1 cellular context compared by ENCODE assay signal in the genomic region with DNA sequence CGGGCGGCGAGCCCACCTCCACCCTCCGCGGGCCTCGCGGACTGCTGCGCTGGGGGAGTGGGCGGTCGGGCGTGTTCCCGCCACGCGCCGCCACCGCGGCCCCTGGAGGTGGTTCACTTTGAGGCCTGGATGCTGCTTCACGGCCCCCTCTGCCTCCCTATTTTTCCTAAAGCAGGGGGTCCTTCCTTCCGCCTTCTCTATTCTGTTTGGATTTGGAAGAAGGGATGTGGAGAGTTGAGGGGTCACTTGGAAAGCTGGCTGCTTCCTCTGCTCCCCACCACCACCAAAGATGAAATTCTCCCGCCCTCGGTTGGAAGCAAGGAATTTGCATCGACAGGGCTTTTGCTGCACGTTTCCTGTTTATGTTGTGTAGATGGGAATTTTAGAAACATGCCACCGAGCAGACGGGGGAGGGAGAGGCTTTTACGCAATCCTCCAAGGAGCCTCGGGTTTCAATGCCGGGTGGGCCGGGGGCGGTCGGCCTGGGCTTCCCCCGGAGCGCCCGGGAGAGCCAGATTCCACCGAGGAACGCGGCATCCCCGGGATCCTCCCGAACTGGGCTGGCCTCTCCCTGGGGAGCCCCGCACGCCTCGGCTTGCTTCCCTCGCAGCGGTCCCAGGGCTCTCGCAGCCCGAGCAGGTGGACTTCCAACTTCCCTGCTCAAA.
A peak's percentile ranks its signal among the peaks of the same experiment; 100 is the strongest.
TF ChIP-seq lines count a peak whose summit lies in the region.

No MANE protein-coding gene starts in this region.

TF ChIP-seq in HepG2, 621 proteins besides CTCF, POLR2A, EP300 and RAD21 (continued from another document and continues in another):
- TF ChIP-seq, protein P1, sequence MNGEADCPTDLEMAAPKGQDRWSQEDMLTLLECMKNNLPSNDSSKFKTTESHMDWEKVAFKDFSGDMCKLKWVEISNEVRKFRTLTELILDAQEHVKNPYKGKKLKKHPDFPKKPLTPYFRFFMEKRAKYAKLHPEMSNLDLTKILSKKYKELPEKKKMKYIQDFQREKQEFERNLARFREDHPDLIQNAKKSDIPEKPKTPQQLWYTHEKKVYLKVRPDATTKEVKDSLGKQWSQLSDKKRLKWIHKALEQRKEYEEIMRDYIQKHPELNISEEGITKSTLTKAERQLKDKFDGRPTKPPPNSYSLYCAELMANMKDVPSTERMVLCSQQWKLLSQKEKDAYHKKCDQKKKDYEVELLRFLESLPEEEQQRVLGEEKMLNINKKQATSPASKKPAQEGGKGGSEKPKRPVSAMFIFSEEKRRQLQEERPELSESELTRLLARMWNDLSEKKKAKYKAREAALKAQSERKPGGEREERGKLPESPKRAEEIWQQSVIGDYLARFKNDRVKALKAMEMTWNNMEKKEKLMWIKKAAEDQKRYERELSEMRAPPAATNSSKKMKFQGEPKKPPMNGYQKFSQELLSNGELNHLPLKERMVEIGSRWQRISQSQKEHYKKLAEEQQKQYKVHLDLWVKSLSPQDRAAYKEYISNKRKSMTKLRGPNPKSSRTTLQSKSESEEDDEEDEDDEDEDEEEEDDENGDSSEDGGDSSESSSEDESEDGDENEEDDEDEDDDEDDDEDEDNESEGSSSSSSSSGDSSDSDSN (CRISPR knock-in tag; IDR thresholded peaks at IDR 0.05) = peak; percentile 69
- peak; percentile 21 for TF ChIP-seq AGO1 (IDR thresholded peaks at IDR 0.05; ENCODE audit: low read depth, low read length, poor library complexity, severe bottlenecking)
- TF ChIP-seq, protein P2, sequence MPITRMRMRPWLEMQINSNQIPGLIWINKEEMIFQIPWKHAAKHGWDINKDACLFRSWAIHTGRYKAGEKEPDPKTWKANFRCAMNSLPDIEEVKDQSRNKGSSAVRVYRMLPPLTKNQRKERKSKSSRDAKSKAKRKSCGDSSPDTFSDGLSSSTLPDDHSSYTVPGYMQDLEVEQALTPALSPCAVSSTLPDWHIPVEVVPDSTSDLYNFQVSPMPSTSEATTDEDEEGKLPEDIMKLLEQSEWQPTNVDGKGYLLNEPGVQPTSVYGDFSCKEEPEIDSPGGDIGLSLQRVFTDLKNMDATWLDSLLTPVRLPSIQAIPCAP (CRISPR knock-in tag; IDR thresholded peaks at IDR 0.05; ENCODE audit: low read depth) = no peak
- TF ChIP-seq TGIF2 (CRISPR knock-in tag; IDR thresholded peaks at IDR 0.05) = no peak
- no peak for TF ChIP-seq NONO (IDR thresholded peaks at IDR 0.05)
- TF ChIP-seq NONO (CRISPR knock-in tag; conservative IDR thresholded peaks at IDR 0.05) = 0 out of 2 replicates have a peak, but pooled peaks have one; percentile 3
- peak; percentile 92; the same call in 1 of the 2 replicates for TF ChIP-seq ZNF724P (CRISPR knock-in tag; IDR thresholded peaks at IDR 0.05; ENCODE audit: borderline replicate concordance)
- TF ChIP-seq SP1 (IDR thresholded peaks at IDR 0.05) = no peak
- 0 out of 2 replicates have a peak, but pooled peaks have one; percentile 1 for TF ChIP-seq SP1 (CRISPR knock-in tag; IDR thresholded peaks at IDR 0.05)
- TF ChIP-seq, protein P3, sequence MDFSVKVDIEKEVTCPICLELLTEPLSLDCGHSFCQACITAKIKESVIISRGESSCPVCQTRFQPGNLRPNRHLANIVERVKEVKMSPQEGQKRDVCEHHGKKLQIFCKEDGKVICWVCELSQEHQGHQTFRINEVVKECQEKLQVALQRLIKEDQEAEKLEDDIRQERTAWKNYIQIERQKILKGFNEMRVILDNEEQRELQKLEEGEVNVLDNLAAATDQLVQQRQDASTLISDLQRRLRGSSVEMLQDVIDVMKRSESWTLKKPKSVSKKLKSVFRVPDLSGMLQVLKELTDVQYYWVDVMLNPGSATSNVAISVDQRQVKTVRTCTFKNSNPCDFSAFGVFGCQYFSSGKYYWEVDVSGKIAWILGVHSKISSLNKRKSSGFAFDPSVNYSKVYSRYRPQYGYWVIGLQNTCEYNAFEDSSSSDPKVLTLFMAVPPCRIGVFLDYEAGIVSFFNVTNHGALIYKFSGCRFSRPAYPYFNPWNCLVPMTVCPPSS (IDR thresholded peaks at IDR 0.05) = no peak
- no peak for TF ChIP-seq ZNF550 (CRISPR knock-in tag; IDR thresholded peaks at IDR 0.05; ENCODE audit: borderline replicate concordance)
- TF ChIP-seq ZNF451 (CRISPR knock-in tag; IDR thresholded peaks at IDR 0.05) = 0 out of 2 replicates have a peak, but pooled peaks have one; percentile 42
- TF ChIP-seq IRX3 (CRISPR knock-in tag; IDR thresholded peaks at IDR 0.05; ENCODE audit: borderline replicate concordance, low read depth) = no peak
- no peak for TF ChIP-seq MED13 (CRISPR knock-in tag; IDR thresholded peaks at IDR 0.05)
- TF ChIP-seq PTBP1 (IDR thresholded peaks at IDR 0.05; ENCODE audit: low read depth, low read length, poor library complexity, severe bottlenecking) = no peak
- TF ChIP-seq, protein P4, sequence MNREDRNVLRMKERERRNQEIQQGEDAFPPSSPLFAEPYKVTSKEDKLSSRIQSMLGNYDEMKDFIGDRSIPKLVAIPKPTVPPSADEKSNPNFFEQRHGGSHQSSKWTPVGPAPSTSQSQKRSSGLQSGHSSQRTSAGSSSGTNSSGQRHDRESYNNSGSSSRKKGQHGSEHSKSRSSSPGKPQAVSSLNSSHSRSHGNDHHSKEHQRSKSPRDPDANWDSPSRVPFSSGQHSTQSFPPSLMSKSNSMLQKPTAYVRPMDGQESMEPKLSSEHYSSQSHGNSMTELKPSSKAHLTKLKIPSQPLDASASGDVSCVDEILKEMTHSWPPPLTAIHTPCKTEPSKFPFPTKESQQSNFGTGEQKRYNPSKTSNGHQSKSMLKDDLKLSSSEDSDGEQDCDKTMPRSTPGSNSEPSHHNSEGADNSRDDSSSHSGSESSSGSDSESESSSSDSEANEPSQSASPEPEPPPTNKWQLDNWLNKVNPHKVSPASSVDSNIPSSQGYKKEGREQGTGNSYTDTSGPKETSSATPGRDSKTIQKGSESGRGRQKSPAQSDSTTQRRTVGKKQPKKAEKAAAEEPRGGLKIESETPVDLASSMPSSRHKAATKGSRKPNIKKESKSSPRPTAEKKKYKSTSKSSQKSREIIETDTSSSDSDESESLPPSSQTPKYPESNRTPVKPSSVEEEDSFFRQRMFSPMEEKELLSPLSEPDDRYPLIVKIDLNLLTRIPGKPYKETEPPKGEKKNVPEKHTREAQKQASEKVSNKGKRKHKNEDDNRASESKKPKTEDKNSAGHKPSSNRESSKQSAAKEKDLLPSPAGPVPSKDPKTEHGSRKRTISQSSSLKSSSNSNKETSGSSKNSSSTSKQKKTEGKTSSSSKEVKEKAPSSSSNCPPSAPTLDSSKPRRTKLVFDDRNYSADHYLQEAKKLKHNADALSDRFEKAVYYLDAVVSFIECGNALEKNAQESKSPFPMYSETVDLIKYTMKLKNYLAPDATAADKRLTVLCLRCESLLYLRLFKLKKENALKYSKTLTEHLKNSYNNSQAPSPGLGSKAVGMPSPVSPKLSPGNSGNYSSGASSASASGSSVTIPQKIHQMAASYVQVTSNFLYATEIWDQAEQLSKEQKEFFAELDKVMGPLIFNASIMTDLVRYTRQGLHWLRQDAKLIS (CRISPR knock-in tag; IDR thresholded peaks at IDR 0.05) = no peak
- TF ChIP-seq DR1 (CRISPR knock-in tag; IDR thresholded peaks at IDR 0.05) = no peak
- no peak for TF ChIP-seq NFKBIZ (CRISPR knock-in tag; IDR thresholded peaks at IDR 0.05)
- no peak for TF ChIP-seq CBX2 (IDR thresholded peaks at IDR 0.05; ENCODE audit: low read depth, low read length)
- TF ChIP-seq CBX2 (CRISPR knock-in tag; IDR thresholded peaks at IDR 0.05; ENCODE audit: low read depth) = peak; percentile 60; the same call in 1 of the 2 replicates
- TF ChIP-seq SRF (IDR thresholded peaks at IDR 0.05; ENCODE audit: low read depth, low read length) = no peak
- TF ChIP-seq, protein P5, sequence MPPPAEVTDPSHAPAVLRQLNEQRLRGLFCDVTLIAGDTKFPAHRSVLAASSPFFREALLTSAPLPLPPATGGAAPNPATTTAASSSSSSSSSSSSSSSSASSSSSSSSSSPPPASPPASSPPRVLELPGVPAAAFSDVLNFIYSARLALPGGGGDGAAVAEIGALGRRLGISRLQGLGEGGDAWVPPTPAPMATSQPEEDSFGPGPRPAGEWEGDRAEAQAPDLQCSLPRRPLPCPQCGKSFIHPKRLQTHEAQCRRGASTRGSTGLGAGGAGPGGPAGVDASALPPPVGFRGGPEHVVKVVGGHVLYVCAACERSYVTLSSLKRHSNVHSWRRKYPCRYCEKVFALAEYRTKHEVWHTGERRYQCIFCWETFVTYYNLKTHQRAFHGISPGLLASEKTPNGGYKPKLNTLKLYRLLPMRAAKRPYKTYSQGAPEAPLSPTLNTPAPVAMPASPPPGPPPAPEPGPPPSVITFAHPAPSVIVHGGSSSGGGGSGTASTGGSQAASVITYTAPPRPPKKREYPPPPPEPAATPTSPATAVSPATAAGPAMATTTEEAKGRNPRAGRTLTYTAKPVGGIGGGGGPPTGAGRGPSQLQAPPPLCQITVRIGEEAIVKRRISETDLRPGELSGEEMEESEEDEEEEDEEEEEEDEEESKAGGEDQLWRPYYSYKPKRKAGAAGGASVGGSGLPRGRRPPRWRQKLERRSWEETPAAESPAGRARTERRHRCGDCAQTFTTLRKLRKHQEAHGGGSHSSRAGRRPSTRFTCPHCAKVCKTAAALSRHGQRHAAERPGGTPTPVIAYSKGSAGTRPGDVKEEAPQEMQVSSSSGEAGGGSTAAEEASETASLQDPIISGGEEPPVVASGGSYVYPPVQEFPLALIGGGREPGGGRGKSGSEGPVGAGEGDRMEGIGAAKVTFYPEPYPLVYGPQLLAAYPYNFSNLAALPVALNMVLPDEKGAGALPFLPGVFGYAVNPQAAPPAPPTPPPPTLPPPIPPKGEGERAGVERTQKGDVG (CRISPR knock-in tag; IDR thresholded peaks at IDR 0.05; ENCODE audit: borderline replicate concordance) = no peak
- peak; percentile 51 for TF ChIP-seq SRSF1 (optimal IDR thresholded peaks at IDR 0.05; ENCODE audit: low read depth, low read length)
- TF ChIP-seq GABPB1 (CRISPR knock-in tag; IDR thresholded peaks at IDR 0.05) = peak; percentile 50; the same call in 1 of the 2 replicates
- TF ChIP-seq U2AF2 (IDR thresholded peaks at IDR 0.05; ENCODE audit: low read depth, low read length) = no peak
- no peak for TF ChIP-seq SALL2 (CRISPR knock-in tag; IDR thresholded peaks at IDR 0.05)
- no peak for TF ChIP-seq SP4 (CRISPR knock-in tag; IDR thresholded peaks at IDR 0.05)
- peak; percentile 42; the same call in 1 of the 2 replicates for TF ChIP-seq FOXK2 (IDR thresholded peaks at IDR 0.05)
- TF ChIP-seq CHD2 (IDR thresholded peaks at IDR 0.05; ENCODE audit: low read depth, low read length) = no peak
- TF ChIP-seq, protein P6, sequence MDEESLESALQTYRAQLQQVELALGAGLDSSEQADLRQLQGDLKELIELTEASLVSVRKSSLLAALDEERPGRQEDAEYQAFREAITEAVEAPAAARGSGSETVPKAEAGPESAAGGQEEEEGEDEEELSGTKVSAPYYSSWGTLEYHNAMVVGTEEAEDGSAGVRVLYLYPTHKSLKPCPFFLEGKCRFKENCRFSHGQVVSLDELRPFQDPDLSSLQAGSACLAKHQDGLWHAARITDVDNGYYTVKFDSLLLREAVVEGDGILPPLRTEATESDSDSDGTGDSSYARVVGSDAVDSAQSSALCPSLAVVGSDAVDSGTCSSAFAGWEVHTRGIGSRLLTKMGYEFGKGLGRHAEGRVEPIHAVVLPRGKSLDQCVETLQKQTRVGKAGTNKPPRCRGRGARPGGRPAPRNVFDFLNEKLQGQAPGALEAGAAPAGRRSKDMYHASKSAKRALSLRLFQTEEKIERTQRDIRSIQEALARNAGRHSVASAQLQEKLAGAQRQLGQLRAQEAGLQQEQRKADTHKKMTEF (CRISPR knock-in tag; IDR thresholded peaks at IDR 0.05) = peak; percentile 66
- TF ChIP-seq KDM5B (CRISPR knock-in tag; IDR thresholded peaks at IDR 0.05; ENCODE audit: borderline replicate concordance) = 0 out of 2 replicates have a peak, but pooled peaks have one; percentile 23
- TF ChIP-seq PPARG (CRISPR knock-in tag; conservative IDR thresholded peaks at IDR 0.05) = no peak
- TF ChIP-seq, protein P7, sequence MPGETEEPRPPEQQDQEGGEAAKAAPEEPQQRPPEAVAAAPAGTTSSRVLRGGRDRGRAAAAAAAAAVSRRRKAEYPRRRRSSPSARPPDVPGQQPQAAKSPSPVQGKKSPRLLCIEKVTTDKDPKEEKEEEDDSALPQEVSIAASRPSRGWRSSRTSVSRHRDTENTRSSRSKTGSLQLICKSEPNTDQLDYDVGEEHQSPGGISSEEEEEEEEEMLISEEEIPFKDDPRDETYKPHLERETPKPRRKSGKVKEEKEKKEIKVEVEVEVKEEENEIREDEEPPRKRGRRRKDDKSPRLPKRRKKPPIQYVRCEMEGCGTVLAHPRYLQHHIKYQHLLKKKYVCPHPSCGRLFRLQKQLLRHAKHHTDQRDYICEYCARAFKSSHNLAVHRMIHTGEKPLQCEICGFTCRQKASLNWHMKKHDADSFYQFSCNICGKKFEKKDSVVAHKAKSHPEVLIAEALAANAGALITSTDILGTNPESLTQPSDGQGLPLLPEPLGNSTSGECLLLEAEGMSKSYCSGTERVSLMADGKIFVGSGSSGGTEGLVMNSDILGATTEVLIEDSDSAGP (CRISPR knock-in tag; IDR thresholded peaks at IDR 0.05; ENCODE audit: borderline replicate concordance) = no peak; the same call in 1 of the 2 replicates
- TF ChIP-seq, protein P8, sequence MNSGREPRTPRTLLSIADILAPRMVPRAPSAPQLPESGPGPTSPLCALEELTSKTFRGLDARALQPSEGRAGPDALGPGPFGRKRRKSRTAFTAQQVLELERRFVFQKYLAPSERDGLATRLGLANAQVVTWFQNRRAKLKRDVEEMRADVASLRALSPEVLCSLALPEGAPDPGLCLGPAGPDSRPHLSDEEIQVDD (CRISPR knock-in tag; IDR thresholded peaks at IDR 0.05; ENCODE audit: borderline replicate concordance) = 0 out of 2 replicates have a peak, but pooled peaks have one; percentile 53
- TF ChIP-seq ZNF331 (CRISPR knock-in tag; IDR thresholded peaks at IDR 0.05) = peak; percentile 45; the same call in 1 of the 2 replicates
- TF ChIP-seq, protein P9, sequence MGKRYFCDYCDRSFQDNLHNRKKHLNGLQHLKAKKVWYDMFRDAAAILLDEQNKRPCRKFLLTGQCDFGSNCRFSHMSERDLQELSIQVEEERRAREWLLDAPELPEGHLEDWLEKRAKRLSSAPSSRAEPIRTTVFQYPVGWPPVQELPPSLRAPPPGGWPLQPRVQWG (CRISPR knock-in tag; IDR thresholded peaks at IDR 0.05; ENCODE audit: borderline replicate concordance, low read depth) = no peak
- no peak for TF ChIP-seq SMYD3 (CRISPR knock-in tag; IDR thresholded peaks at IDR 0.05)
- TF ChIP-seq BORCS8-MEF2B (CRISPR knock-in tag; IDR thresholded peaks at IDR 0.05) = peak; percentile 26; the same call in 1 of the 2 replicates
